Comparison of ENCODE assay signal across 9 cellular contexts in genomic region chr3:169664034-169664820, GRCh38. TPM values are rescaled to one million over a fixed set of nuclear protein-coding genes. Genes with fewer than 3 reads are reported as not detected.
DNase-seq lines count a peak whose midpoint lies in the region; ATAC-seq and TF ChIP-seq lines count a peak whose summit lies in the region.
"Had no signal": no experiment of that assay in that cellular context is flagged by ENCODE, and none has a peak within 500 bp of the region (broad histone marks: within the 10 kb centered on the region; RNA-seq: fewer than 3 reads in every experiment).

No MANE protein-coding gene starts in this region.

- no peak for TF ChIP-seq POLR2A in thyroid gland (IDR thresholded peaks at IDR 0.05)

- H3K27me3 ChIP-seq in SK-N-SH (ENCODE audit: insufficient read depth) (peaks cover 92% of the 10 kb centered on the region), thyroid gland (peaks cover 50% of the 10 kb centered on the region)

- peaks cover 48% of the 10 kb centered on the region for H3K4me1 Mint-ChIP-seq in activated naive CD8-positive, alpha-beta T cell treated with anti-CD3 and anti-CD28 coated beads, Interleukin-2, amount 50 U/mL, for 24 hours
- peaks cover 38 to 45% of the 10 kb centered on the region in 2 donors for H3K4me1 Mint-ChIP-seq in immature natural killer cell
- H3K4me1 Mint-ChIP-seq in stimulated activated naive CD8-positive, alpha-beta T cell treated with anti-CD3 and anti-CD28 coated beads, Interleukin-15, Interleukin-2, amounts not matched to agents 100 ng/mL and 50 ng/mL, for 24 hours (ENCODE audit: low read depth) = peaks cover 54% of the 10 kb centered on the region

- no peaks in the 10 kb centered on the region for H4K20me1 ChIP-seq in SK-N-SH (ENCODE audit: insufficient read depth)

- no peaks in the 10 kb centered on the region for H3K9me3 ChIP-seq in SK-N-SH
- H3K9me3 ChIP-seq in thyroid gland = no peaks in the 10 kb centered on the region
- H3K9me3 ChIP-seq: SJSA1 had no signal

- no peak overlapping the region for H3K9ac ChIP-seq in SK-N-SH

- H3K27ac Mint-ChIP-seq in activated naive CD8-positive, alpha-beta T cell treated with anti-CD3 and anti-CD28 coated beads, Interleukin-2, amount 50 U/mL, for 24 hours = no peak overlapping the region
- no peak overlapping the region for H3K27ac Mint-ChIP-seq in immature natural killer cell
- H3K27ac Mint-ChIP-seq in stimulated activated naive CD8-positive, alpha-beta T cell treated with anti-CD3 and anti-CD28 coated beads, Interleukin-15, Interleukin-2, amounts not matched to agents 100 ng/mL and 50 ng/mL, for 24 hours = no peak overlapping the region

- no peaks in the 10 kb centered on the region for H3K9me2 ChIP-seq in SK-N-SH

- intact Hi-C loops in thyroid gland (cut with DNase I) = loop anchor here (5.0 to 10.0 kb wide), 2 partner anchors 517 to 619 kb away; no protein-coding TSS in a partner anchor

- TF ChIP-seq EP300 in SK-N-SH (IDR thresholded peaks at IDR 0.05; ENCODE audit: borderline replicate concordance in 1 of 2, low read depth in 1 of 2, low read length in 1 of 2) = no peak

- H3K4me1 ChIP-seq in SK-N-SH (ENCODE audit: control insufficient read depth in 1 of 2, insufficient read depth in 2 of 2, low read depth in 1 of 2, low read length in 1 of 2) (peaks cover 15 to 24% of the 10 kb centered on the region in 2 experiments; a peak in 2 of 4 replicates), thyroid gland (peaks cover 19 to 40% of the 10 kb centered on the region in 2 donors)

- peaks cover 6% of the 10 kb centered on the region for H3K36me3 Mint-ChIP-seq in activated naive CD8-positive, alpha-beta T cell treated with anti-CD3 and anti-CD28 coated beads, Interleukin-2, amount 50 U/mL, for 24 hours (ENCODE audit: low read depth)
- peaks cover 0 to 3% (median 3%) of the 10 kb centered on the region in 3 donors for H3K36me3 Mint-ChIP-seq in immature natural killer cell
- H3K36me3 Mint-ChIP-seq in stimulated activated naive CD8-positive, alpha-beta T cell treated with anti-CD3 and anti-CD28 coated beads, Interleukin-15, Interleukin-2, amounts not matched to agents 100 ng/mL and 50 ng/mL, for 24 hours (ENCODE audit: low read depth) = peaks cover 4% of the 10 kb centered on the region

- WGBS in SK-N-SH (ENCODE audit: low lambda C conversion rate) = 11% methylated on average over 16 of the region's 16 CpGs
- WGBS in thyroid gland, 2 donors = 31 to 36% methylated on average over 16 of the region's 16 CpGs

- H3K27ac ChIP-seq in SK-N-SH (ENCODE audit: low read depth in 2 of 2, low read length in 1 of 2) (no peak overlapping the region), thyroid gland (peak overlapping the region in 1 of 3 donors; percentile 70)
- H3K27ac ChIP-seq: SJSA1 had no signal

- H3K36me3 ChIP-seq in SK-N-SH (replicated peaks in 1 of 2; ENCODE audit: control insufficient read depth in 1 of 2, insufficient read depth in 2 of 2, low read length in 1 of 2) = no peaks in the 10 kb centered on the region
- H3K36me3 ChIP-seq in thyroid gland = no peaks in the 10 kb centered on the region
- H3K36me3 ChIP-seq: SJSA1 had no signal

- TF ChIP-seq CTCF in SK-N-SH (IDR thresholded peaks at IDR 0.05) = no peak
- no peak for TF ChIP-seq CTCF in thyroid gland (IDR thresholded peaks at IDR 0.05)

- peak overlapping the region; percentile 86; the same call in 1 of the 2 replicates for H3K4me2 ChIP-seq in SK-N-SH

- CTCF ChIA-PET in SK-N-SH (lab: Yijun Ruan, JAX) = interaction anchor here (1.0 to 14.6 kb wide), 6 partner anchors 274 to 531 kb away, joined by 3 to 322 read pairs (median 6); no protein-coding TSS in a partner anchor

- DNase-seq in SK-N-SH (peak; percentile 35), immature natural killer cell (no peak), thyroid gland (no peak), germinal center (ENCODE audit: low spot score) (no peak)
- no peak for DNase-seq in activated naive CD8-positive, alpha-beta T cell treated with anti-CD3 and anti-CD28 coated beads, Interleukin-2, amount 50 U/mL, for 24 hours
- no peak for DNase-seq in activated CD4-positive, alpha-beta T cell treated with anti-CD3 and anti-CD28 coated beads for 48 hours

- H3K27me3 Mint-ChIP-seq in activated naive CD8-positive, alpha-beta T cell treated with anti-CD3 and anti-CD28 coated beads, Interleukin-2, amount 50 U/mL, for 24 hours = peaks cover 85% of the 10 kb centered on the region
- H3K27me3 Mint-ChIP-seq in immature natural killer cell (ENCODE audit: low read depth in 3 of 3) = peaks cover 33 to 52% (median 45%) of the 10 kb centered on the region in 3 donors
- peaks cover 84% of the 10 kb centered on the region for H3K27me3 Mint-ChIP-seq in stimulated activated naive CD8-positive, alpha-beta T cell treated with anti-CD3 and anti-CD28 coated beads, Interleukin-15, Interleukin-2, amounts not matched to agents 100 ng/mL and 50 ng/mL, for 24 hours

- peaks cover 4% of the 10 kb centered on the region for H3K9me3 Mint-ChIP-seq in activated naive CD8-positive, alpha-beta T cell treated with anti-CD3 and anti-CD28 coated beads, Interleukin-2, amount 50 U/mL, for 24 hours
- H3K9me3 Mint-ChIP-seq in immature natural killer cell = no peaks in the 10 kb centered on the region
- H3K9me3 Mint-ChIP-seq in stimulated activated naive CD8-positive, alpha-beta T cell treated with anti-CD3 and anti-CD28 coated beads, Interleukin-15, Interleukin-2, amounts not matched to agents 100 ng/mL and 50 ng/mL, for 24 hours = peaks cover 4% of the 10 kb centered on the region

- H3K4me3 Mint-ChIP-seq in activated naive CD8-positive, alpha-beta T cell treated with anti-CD3 and anti-CD28 coated beads, Interleukin-2, amount 50 U/mL, for 24 hours = peak overlapping the region; percentile 69
- peak overlapping the region; percentile 58 to 87 (median 70) for H3K4me3 Mint-ChIP-seq in immature natural killer cell
- peak overlapping the region; percentile 62 for H3K4me3 Mint-ChIP-seq in stimulated activated naive CD8-positive, alpha-beta T cell treated with anti-CD3 and anti-CD28 coated beads, Interleukin-15, Interleukin-2, amounts not matched to agents 100 ng/mL and 50 ng/mL, for 24 hours

- H2AFZ ChIP-seq in SK-N-SH (ENCODE audit: low read depth) = no peak overlapping the region

- POLR2A ChIA-PET in SK-N-SH (lab: Yijun Ruan, JAX) = no interaction called here

- H3F3A ChIP-seq in SK-N-SH (replicated peaks; ENCODE audit: insufficient read depth) = peaks cover 5% of the 10 kb centered on the region

- H3K4me3 ChIP-seq in SK-N-SH (ENCODE audit: low read depth in 2 of 2, low read length in 1 of 2) = peak overlapping the region in 1 of 2 experiments; percentile 54; a peak in 1 of 4 replicates
- no peak overlapping the region for H3K4me3 ChIP-seq in thyroid gland (replicated peaks in 1 of 3)

- no peak for TF ChIP-seq RAD21 in SK-N-SH (IDR thresholded peaks at IDR 0.05; ENCODE audit: low read length)

- ATAC-seq in SK-N-SH treated with all-trans-retinoic acid at 6 μM for 48 hours = no peak
- no peak for ATAC-seq in activated naive CD8-positive, alpha-beta T cell treated with anti-CD3 and anti-CD28 coated beads, Interleukin-2, amount 50 U/mL, for 24 hours

- no peaks in the 10 kb centered on the region for H3K79me2 ChIP-seq in SK-N-SH (ENCODE audit: insufficient read depth)

TF ChIP-seq in SK-N-SH, 30 proteins besides CTCF, POLR2A, EP300 and RAD21:
- no peak for TF ChIP-seq TAF1 (IDR thresholded peaks at IDR 0.05; ENCODE audit: borderline replicate concordance, low read depth, low read length)
- 0 out of 2 replicates have a peak, but pooled peaks have one; percentile 77 for TF ChIP-seq EZH2phosphoT487 (IDR thresholded peaks at IDR 0.05; ENCODE audit: borderline replicate concordance, low read depth)

TF ChIP-seq in SK-N-SH treated with all-trans-retinoic acid at 6 μM for 48 hours, 23 proteins besides CTCF, POLR2A, EP300 and RAD21:
- TF ChIP-seq CSDC2 (CRISPR knock-in tag; IDR thresholded peaks at IDR 0.05) = no peak

RNA-seq across cellular contexts. Expression of gene MECOM, which starts 0.7 kb away (rescaled TPM):
- polyA plus RNA-seq in SK-N-SH (2012; rRNA removed) (0.62 and 0.84 TPM in 2 replicates), immature natural killer cell (not detected)
- 0.50 and 0.67 TPM in 2 replicates for polyA plus RNA-seq in SK-N-SH (2012; cell fraction: cytosol; rRNA removed)
- 1.1 and 1.5 TPM in 2 replicates for polyA plus RNA-seq in SK-N-SH (2012; cell fraction: nucleus; rRNA removed)
- total RNA-seq in thyroid gland = 10 to 100 TPM in 1 of 4 donors, 1 to 10 TPM in 3; 3.2 to 16.0 (median 6.8) TPM
